Comparison of ENCODE assay signal across 3 cellular contexts in genomic region chr1:243982451-243983018, GRCh38.
TF ChIP-seq lines count a peak whose summit lies in the region.

No MANE protein-coding gene starts in this region.

TF ChIP-seq in GM23338, 12 proteins besides CTCF, POLR2A, EP300 and RAD21:
- no peak for TF ChIP-seq ZNF114 (CRISPR knock-in tag; IDR thresholded peaks at IDR 0.05)
- TF ChIP-seq STAT1 (IDR thresholded peaks at IDR 0.05; ENCODE audit: unreplicated experiment) = no peak
- TF ChIP-seq POLR2AphosphoS5 (IDR thresholded peaks at IDR 0.05; ENCODE audit: low read depth) = no peak
- no peak for TF ChIP-seq EZH2 (IDR thresholded peaks at IDR 0.05; ENCODE audit: low read depth, unreplicated experiment)
- no peak for TF ChIP-seq ETS1 (IDR thresholded peaks at IDR 0.05)
TF ChIP-seq in GM23338: peak in this region for 0.

TF ChIP-seq in IMR-90, 13 proteins besides CTCF, POLR2A, EP300 and RAD21:
- TF ChIP-seq NFE2L2 (IDR thresholded peaks at IDR 0.05; ENCODE audit: low read depth, low read length) = no peak
- no peak for TF ChIP-seq MXI1 (IDR thresholded peaks at IDR 0.05; ENCODE audit: borderline replicate concordance, low read depth, low read length)
- no peak for TF ChIP-seq CEBPB (IDR thresholded peaks at IDR 0.05; ENCODE audit: low read depth, low read length)
- no peak for TF ChIP-seq FOS (IDR thresholded peaks at IDR 0.05; ENCODE audit: low read depth, low read length)
TF ChIP-seq in IMR-90: peak in this region for 0.

TF ChIP-seq in H1, 55 proteins besides CTCF, POLR2A, EP300 and RAD21:
- TF ChIP-seq RNF2 (IDR thresholded peaks at IDR 0.05; ENCODE audit: borderline replicate concordance, low read depth, low read length, missing control alignments, poor library complexity, severe bottlenecking) = no peak
- no peak for TF ChIP-seq TBP (IDR thresholded peaks at IDR 0.05; ENCODE audit: low read depth, low read length)
- TF ChIP-seq KDM5A (IDR thresholded peaks at IDR 0.05; ENCODE audit: low read length) = no peak
- TF ChIP-seq RBBP5 (IDR thresholded peaks at IDR 0.05; ENCODE audit: borderline replicate concordance, low read depth, low read length) = no peak
- TF ChIP-seq GTF2F1 (IDR thresholded peaks at IDR 0.05; ENCODE audit: borderline replicate concordance, low read depth, low read length) = no peak
- no peak for TF ChIP-seq TAF1 (IDR thresholded peaks at IDR 0.05; ENCODE audit: low read depth, low read length)
- TF ChIP-seq JUN (IDR thresholded peaks at IDR 0.05; ENCODE audit: low read depth, low read length) = no peak
- TF ChIP-seq CHD1 (IDR thresholded peaks at IDR 0.05; ENCODE audit: low read depth, low read length) = no peak
- TF ChIP-seq CREB1 (IDR thresholded peaks at IDR 0.05) = no peak
- TF ChIP-seq SP2 (IDR thresholded peaks at IDR 0.05; ENCODE audit: low read length) = no peak
